In genomic region chr18:43278401-43278800, GRCh38 we compare ENCODE assay signal across 29 cellular contexts. TPM values are rescaled to one million over a fixed set of nuclear protein-coding genes. Genes with fewer than 3 reads are reported as not detected.
DNase-seq lines count a peak whose midpoint lies in the region; TF ChIP-seq lines count a peak whose summit lies in the region.
"Had no signal": no experiment of that assay in that cellular context is flagged by ENCODE, and none has a peak within 500 bp of the region (broad histone marks: within the 10 kb centered on the region; RNA-seq: fewer than 3 reads in every experiment).

No MANE protein-coding gene starts in this region.

- no peak overlapping the region for H3K27ac Mint-ChIP-seq in CD8-positive, alpha-beta memory T cell
- H3K27ac Mint-ChIP-seq: activated CD8-positive, alpha-beta T cell treated with anti-CD3 and anti-CD28 coated beads for 36 hours; activated naive CD4-positive, alpha-beta T cell treated with anti-CD3 and anti-CD28 coated beads, Interleukin-2, amount 50 U/mL, for 72 hours; CD8-positive, alpha-beta T cell had no signal

- H3K4me3 Mint-ChIP-seq in CD8-positive, alpha-beta memory T cell = no peak overlapping the region
- H3K4me3 Mint-ChIP-seq: activated CD8-positive, alpha-beta T cell treated with anti-CD3 and anti-CD28 coated beads for 36 hours; CD8-positive, alpha-beta T cell had no signal

- H3K4me1 ChIP-seq in CD8-positive, alpha-beta memory T cell (ENCODE audit: insufficient read depth, low read length) = no peaks in the 10 kb centered on the region
- H3K4me1 ChIP-seq: left lung had no signal

- CTCF ChIA-PET in CD8-positive, alpha-beta memory T cell (lab: Charles Lee) = no interaction called here

- intact Hi-C loops in dorsolateral prefrontal cortex (cut with DNase I) = loop anchor here (10.0 kb wide), 3 partner anchors 286 to 1224 kb away; no protein-coding TSS in a partner anchor

- H3K4me3 ChIP-seq in dorsolateral prefrontal cortex = peak overlapping the region in 9 of 59 donors; percentile 2 to 68 (median 51)
- no peak overlapping the region for H3K4me3 ChIP-seq in CD8-positive, alpha-beta memory T cell (ENCODE audit: low read length)
- H3K4me3 ChIP-seq: left lung had no signal

- no peaks in the 10 kb centered on the region for H3K27me3 Mint-ChIP-seq in CD8-positive, alpha-beta memory T cell

- no peaks in the 10 kb centered on the region for H3K36me3 ChIP-seq in CD8-positive, alpha-beta memory T cell (ENCODE audit: insufficient read depth, low read length)
- H3K36me3 ChIP-seq: left lung had no signal

- no peaks in the 10 kb centered on the region for H3K4me1 Mint-ChIP-seq in CD8-positive, alpha-beta memory T cell

- peak overlapping the region in 42 of 59 donors; percentile 1 to 88 (median 77) for H3K27ac ChIP-seq in dorsolateral prefrontal cortex
- no peak overlapping the region for H3K27ac ChIP-seq in CD8-positive, alpha-beta memory T cell (ENCODE audit: low read depth, low read length)
- H3K27ac ChIP-seq: KMS-11, left lung, RWPE1 had no signal

- no peaks in the 10 kb centered on the region for H3K9me3 ChIP-seq in CD8-positive, alpha-beta memory T cell (ENCODE audit: low read length)
- H3K9me3 ChIP-seq: left lung had no signal

- H3K9me3 Mint-ChIP-seq in CD8-positive, alpha-beta memory T cell = peaks cover 0 to 2% (median 0%) of the 10 kb centered on the region in 5 donors
- H3K9me3 Mint-ChIP-seq: activated CD8-positive, alpha-beta T cell treated with anti-CD3 and anti-CD28 coated beads for 36 hours; activated naive CD4-positive, alpha-beta T cell treated with anti-CD3 and anti-CD28 coated beads, Interleukin-2, amount 50 U/mL, for 72 hours; CD8-positive, alpha-beta T cell had no signal

- peak; percentile 2 to 24 for DNase-seq in NCI-H2081 (lab: John Stamatoyannopoulos, UW)
- DNase-seq in NCI-H2081 treated with DMSO at 0.1 percent for 48 hours (lab: John Stamatoyannopoulos, UW) = no peak
- peak; percentile 24 for DNase-seq in COR-L47 (lab: John Stamatoyannopoulos, UW)
- peak; percentile 85 for DNase-seq in NCI-H69 (lab: John Stamatoyannopoulos, UW)
- peak in 2 of 10 donors; percentile 39 to 57 for DNase-seq in dorsolateral prefrontal cortex
- DNase-seq in CD8-positive, alpha-beta memory T cell = no peak
- DNase-seq in dedifferentiated amniotic fluid mesenchymal stem cell (ENCODE audit: extremely low spot score) = no peak
- no peak for DNase-seq in KG1 (lab: John Stamatoyannopoulos, UW)
- DNase-seq: activated CD4-positive, alpha-beta T cell treated with anti-CD3 and anti-CD28 coated beads for 1 hour; activated CD8-positive, alpha-beta T cell treated with anti-CD3 and anti-CD28 coated beads for 36 hours; aorta; CD8-positive, alpha-beta T cell; central memory CD4-positive, alpha-beta T cell; DND-41; left lung; mesendoderm; MM.1S; NCI-H187 treated with DMSO at 0.1 percent for 48 hours; NCI-H774; right cardiac atrium; stimulated activated CD4-positive, alpha-beta T cell treated with anti-CD3 and anti-CD28 coated beads, Interleukin-2, amount 100 ng/mL, for 24 hours; T-helper 2 cell; trophoblast cell had no signal

- TF ChIP-seq CTCF in dorsolateral prefrontal cortex (IDR thresholded peaks at IDR 0.05 in 54 of 56, conservative IDR thresholded peaks at IDR 0.05 in 2 of 56; ENCODE audit: low read depth in 1 of 56, partially characterized antibody in 56 of 56) = no peak

- H3K27me3 ChIP-seq in dorsolateral prefrontal cortex = peaks cover 0 to 37% (median 0%) of the 10 kb centered on the region in 45 donors
- H3K27me3 ChIP-seq in CD8-positive, alpha-beta memory T cell (ENCODE audit: insufficient read depth, low read length, poor library complexity, severe bottlenecking) = no peaks in the 10 kb centered on the region

- POLR2A ChIA-PET in CD8-positive, alpha-beta memory T cell (lab: Charles Lee) = no interaction called here

- H3K36me3 Mint-ChIP-seq in CD8-positive, alpha-beta memory T cell = peaks cover 0 to 1% (median 0%) of the 10 kb centered on the region in 3 donors
- H3K36me3 Mint-ChIP-seq: CD8-positive, alpha-beta T cell had no signal

RNA-seq across cellular contexts. Expression of gene SYT4, which starts 1.1 kb away (rescaled TPM):
- 100 to 1,000 TPM in 83 of 120 experiments, 10 to 100 TPM in 37; 34.9 to 210 (median 117) TPM for total RNA-seq in dorsolateral prefrontal cortex
- not detected for total RNA-seq in CD8-positive, alpha-beta memory T cell
- not detected for polyA plus RNA-seq in CD8-positive, alpha-beta memory T cell
- total RNA-seq: activated CD8-positive, alpha-beta T cell treated with anti-CD3 and anti-CD28 coated beads for 36 hours; activated naive CD4-positive, alpha-beta T cell treated with anti-CD3 and anti-CD28 coated beads, Interleukin-2, amount 50 U/mL, for 72 hours; aorta; CD8-positive, alpha-beta T cell; dermis microvascular lymphatic vessel endothelial cell; endothelial cell of umbilical vein; OCI-LY7 had no signal
- polyA plus RNA-seq: endothelial cell of umbilical vein had no signal

Comparison
In these comparisons a context has a peak if more than half of its experiments do, and no peak if none do; other contexts are left out.
1. DNase-seq: peak in NCI-H2081 (2 of 2), COR-L47 (single experiment) and NCI-H69 (single experiment); none in NCI-H2081 treated with DMSO at 0.1 percent for 48 hours (single experiment), CD8-positive, alpha-beta memory T cell (0 of 5), dedifferentiated amniotic fluid mesenchymal stem cell (single experiment) and KG1 (single experiment).
2. RNA of gene SYT4, which starts 1.1 kb away (total RNA-seq): 34.9 to 210 TPM in dorsolateral prefrontal cortex; not detected in CD8-positive, alpha-beta memory T cell; every median in the first group is over 10 times any median in the second.